In genomic region chr7:3501671-3502070, GRCh38 we compare ENCODE assay signal across 40 cellular contexts.
"Had no signal": no experiment of that assay in that cellular context is flagged by ENCODE, and none has a peak within 500 bp of the region (broad histone marks: within the 10 kb centered on the region; RNA-seq: fewer than 3 reads in every experiment).

No MANE protein-coding gene starts in this region.

- H3K4me3 ChIP-seq: ascending aorta, cardiac muscle cell had no signal

- H3K27ac Mint-ChIP-seq: activated CD4-positive, alpha-beta memory T cell treated with anti-CD3 and anti-CD28 coated beads, Interleukin-2, amount 10 ng/mL, durations not matched to agents 7 days and 5 days; activated CD4-positive, alpha-beta T cell treated with anti-CD3 and anti-CD28 coated beads for 36 hours; activated CD4-positive, alpha-beta T cell treated with anti-CD3 and anti-CD28 coated beads, Interleukin-2, amount 10 ng/mL, durations not matched to agents 7 days and 5 days; activated CD8-positive, alpha-beta memory T cell treated with anti-CD3 and anti-CD28 coated beads, Interleukin-2, amount 10 ng/mL, durations not matched to agents 7 days and 5 days; activated CD8-positive, alpha-beta T cell treated with anti-CD3 and anti-CD28 coated beads, Interleukin-2, amount 10 ng/mL, durations not matched to agents 7 days and 5 days; activated naive CD4-positive, alpha-beta T cell treated with anti-CD3 and anti-CD28 coated beads, Interleukin-2, amount 10 ng/mL, durations not matched to agents 7 days and 5 days; activated naive CD4-positive, alpha-beta T cell treated with anti-CD3 and anti-CD28 coated beads, Interleukin-2, amount 50 U/mL, for 24 hours; activated naive CD8-positive, alpha-beta T cell; activated naive CD8-positive, alpha-beta T cell treated with anti-CD3 and anti-CD28 coated beads, Interleukin-2, amount 10 ng/mL, durations not matched to agents 7 days and 5 days; activated naive CD8-positive, alpha-beta T cell treated with anti-CD3 and anti-CD28 coated beads, Interleukin-2, amount 50 U/mL, for 24 hours; activated T-cell treated with anti-CD3 and anti-CD28 coated beads, Interleukin-2, amount 50 U/mL, for 24 hours; activated T-helper 2 cell treated with anti-CD3 and anti-CD28 coated beads, Interferon-gamma antibody, Interleukin-2, Interleukin-4, amounts not matched to agents 10 μg/mL and 5 μg/mL and 100 μg/mL, durations not matched to agents 14 hours and 24 hours and 36 hours; brain; T-helper 1 cell treated with Interleukin-12 subunit alpha and Interleukin-12 subunit beta and Interleukin-4 antibody, amounts not matched to agents 30 μg/mL and 1 μg/mL, for 36 hours; T-helper 2 cell treated with Interferon-gamma antibody and Interleukin-4, amounts not matched to agents 5 μg/mL and 100 μg/mL, for 36 hours; WTC11 had no signal

- FAIRE-seq: bronchial epithelial cell, TTC549 had no signal

- DNase-seq: activated CD4-positive, alpha-beta memory T cell treated with anti-CD3 and anti-CD28 coated beads, Interleukin-2, amount 10 ng/mL, durations not matched to agents 7 days and 5 days; activated CD4-positive, alpha-beta T cell treated with anti-CD3 and anti-CD28 coated beads for 1 hour; activated CD4-positive, alpha-beta T cell treated with anti-CD3 and anti-CD28 coated beads for 36 hours; activated CD4-positive, alpha-beta T cell treated with anti-CD3 and anti-CD28 coated beads for 48 hours; activated CD4-positive, alpha-beta T cell treated with anti-CD3 and anti-CD28 coated beads, Interleukin-2, amount 10 ng/mL, durations not matched to agents 7 days and 5 days; activated CD4-positive, alpha-beta T cell treated with anti-CD3 and anti-CD28 coated beads, Interleukin-2, amount 50 U/mL, for 48 hours; activated CD4-positive, CD25-positive, alpha-beta regulatory T cell; activated CD8-positive, alpha-beta memory T cell treated with anti-CD3 and anti-CD28 coated beads for 24 hours; activated CD8-positive, alpha-beta memory T cell treated with anti-CD3 and anti-CD28 coated beads, Interleukin-2, amount 10 ng/mL, durations not matched to agents 7 days and 5 days; activated CD8-positive, alpha-beta memory T cell treated with anti-CD3 and anti-CD28 coated beads, Interleukin-2, amount 50 U/mL, for 48 hours; activated CD8-positive, alpha-beta T cell treated with anti-CD3 and anti-CD28 coated beads, Interleukin-2, amount 10 ng/mL, durations not matched to agents 7 days and 5 days; activated effector memory CD4-positive, alpha-beta T cell treated with Interleukin-2 at 50 U/mL for 16 hours; activated gamma-delta T cell; activated naive CD4-positive, alpha-beta T cell treated with anti-CD3 and anti-CD28 coated beads, Interleukin-2, amount 10 ng/mL, durations not matched to agents 7 days and 5 days; activated naive CD4-positive, alpha-beta T cell treated with Interleukin-2 at 50 U/mL for 16 hours; activated naive CD8-positive, alpha-beta T cell treated with anti-CD3 and anti-CD28 coated beads, Interleukin-2, amount 10 ng/mL, durations not matched to agents 7 days and 5 days; activated naive CD8-positive, alpha-beta T cell treated with anti-CD3 and anti-CD28 coated beads, Interleukin-2, amount 50 U/mL, for 24 hours; activated T-cell treated with anti-CD3 and anti-CD28 coated beads, Interleukin-2, amount 50 U/mL, for 24 hours; activated T-cell treated with anti-CD3 and anti-CD28 coated beads, Interleukin-2, amount 50 U/mL, for 48 hours; amygdala; anterior cingulate cortex; caudate nucleus; cerebellar nuclear complex; T-helper 1 cell; T-helper 2 cell; T-helper 9 cell; WERI-Rb-1 had no signal

- H3K27me3 Mint-ChIP-seq: activated CD4-positive, alpha-beta T cell treated with anti-CD3 and anti-CD28 coated beads for 36 hours; activated CD4-positive, alpha-beta T cell treated with anti-CD3 and anti-CD28 coated beads, Interleukin-2, amount 10 ng/mL, durations not matched to agents 7 days and 5 days; activated naive CD4-positive, alpha-beta T cell treated with anti-CD3 and anti-CD28 coated beads, Interleukin-2, amount 10 ng/mL, durations not matched to agents 7 days and 5 days; activated naive CD4-positive, alpha-beta T cell treated with anti-CD3 and anti-CD28 coated beads, Interleukin-2, amount 50 U/mL, for 24 hours; activated naive CD8-positive, alpha-beta T cell treated with anti-CD3 and anti-CD28 coated beads, Interleukin-2, amount 50 U/mL, for 24 hours; activated T-cell treated with anti-CD3 and anti-CD28 coated beads, Interleukin-2, amount 50 U/mL, for 24 hours had no signal

- H3K4me1 Mint-ChIP-seq: activated CD4-positive, alpha-beta memory T cell treated with anti-CD3 and anti-CD28 coated beads, Interleukin-2, amount 10 ng/mL, durations not matched to agents 7 days and 5 days; activated CD4-positive, alpha-beta T cell treated with anti-CD3 and anti-CD28 coated beads for 36 hours; activated CD4-positive, alpha-beta T cell treated with anti-CD3 and anti-CD28 coated beads, Interleukin-2, amount 10 ng/mL, durations not matched to agents 7 days and 5 days; activated CD8-positive, alpha-beta memory T cell treated with anti-CD3 and anti-CD28 coated beads, Interleukin-2, amount 10 ng/mL, durations not matched to agents 7 days and 5 days; activated naive CD4-positive, alpha-beta T cell treated with anti-CD3 and anti-CD28 coated beads, Interleukin-2, amount 10 ng/mL, durations not matched to agents 7 days and 5 days; activated naive CD4-positive, alpha-beta T cell treated with anti-CD3 and anti-CD28 coated beads, Interleukin-2, amount 50 U/mL, for 24 hours; activated naive CD8-positive, alpha-beta T cell treated with anti-CD3 and anti-CD28 coated beads, Interleukin-2, amount 10 ng/mL, durations not matched to agents 7 days and 5 days; activated naive CD8-positive, alpha-beta T cell treated with anti-CD3 and anti-CD28 coated beads, Interleukin-2, amount 50 U/mL, for 24 hours; central memory CD8-positive, alpha-beta T cell had no signal

- H3K36me3 Mint-ChIP-seq: activated CD8-positive, alpha-beta memory T cell treated with anti-CD3 and anti-CD28 coated beads, Interleukin-2, amount 10 ng/mL, durations not matched to agents 7 days and 5 days; activated naive CD4-positive, alpha-beta T cell treated with anti-CD3 and anti-CD28 coated beads, Interleukin-2, amount 10 ng/mL, durations not matched to agents 7 days and 5 days; activated naive CD8-positive, alpha-beta T cell treated with anti-CD3 and anti-CD28 coated beads, Interleukin-2, amount 10 ng/mL, durations not matched to agents 7 days and 5 days had no signal

- ATAC-seq: activated CD4-positive, alpha-beta T cell treated with anti-CD3 and anti-CD28 coated beads for 36 hours; activated CD4-positive, CD25-positive, alpha-beta regulatory T cell treated with anti-CD3 and anti-CD28 coated beads, Interleukin-2, amount 50 U/mL, for 24 hours; activated CD8-positive, alpha-beta memory T cell treated with anti-CD3 and anti-CD28 coated beads, Interleukin-2, amount 10 ng/mL, durations not matched to agents 7 days and 5 days; activated CD8-positive, alpha-beta T cell treated with anti-CD3 and anti-CD28 coated beads, Interleukin-2, amount 10 ng/mL, durations not matched to agents 7 days and 5 days; activated naive CD8-positive, alpha-beta T cell treated with anti-CD3 and anti-CD28 coated beads, Interleukin-2, amount 50 U/mL, for 24 hours; WTC11 had no signal

- H3K4me3 Mint-ChIP-seq: activated CD4-positive, alpha-beta memory T cell treated with anti-CD3 and anti-CD28 coated beads, Interleukin-2, amount 10 ng/mL, durations not matched to agents 7 days and 5 days; activated CD4-positive, alpha-beta T cell treated with anti-CD3 and anti-CD28 coated beads for 36 hours; activated CD4-positive, alpha-beta T cell treated with anti-CD3 and anti-CD28 coated beads, Interleukin-2, amount 10 ng/mL, durations not matched to agents 7 days and 5 days; activated CD8-positive, alpha-beta memory T cell treated with anti-CD3 and anti-CD28 coated beads, Interleukin-2, amount 10 ng/mL, durations not matched to agents 7 days and 5 days; activated CD8-positive, alpha-beta T cell treated with anti-CD3 and anti-CD28 coated beads, Interleukin-2, amount 10 ng/mL, durations not matched to agents 7 days and 5 days; activated naive CD4-positive, alpha-beta T cell treated with anti-CD3 and anti-CD28 coated beads, Interleukin-2, amount 10 ng/mL, durations not matched to agents 7 days and 5 days; activated naive CD4-positive, alpha-beta T cell treated with anti-CD3 and anti-CD28 coated beads, Interleukin-2, amount 50 U/mL, for 24 hours; activated naive CD8-positive, alpha-beta T cell; activated naive CD8-positive, alpha-beta T cell treated with anti-CD3 and anti-CD28 coated beads, Interleukin-2, amount 10 ng/mL, durations not matched to agents 7 days and 5 days; activated naive CD8-positive, alpha-beta T cell treated with anti-CD3 and anti-CD28 coated beads, Interleukin-2, amount 50 U/mL, for 24 hours; activated T-cell treated with anti-CD3 and anti-CD28 coated beads, Interleukin-2, amount 50 U/mL, for 24 hours; brain; central memory CD8-positive, alpha-beta T cell; T-helper 1 cell treated with Interleukin-12 subunit alpha and Interleukin-12 subunit beta and Interleukin-4 antibody, amounts not matched to agents 30 μg/mL and 1 μg/mL, for 36 hours; T-helper 2 cell treated with Interferon-gamma antibody and Interleukin-4, amounts not matched to agents 5 μg/mL and 100 μg/mL, for 36 hours; WTC11 had no signal
